Comparison of ENCODE assay signal across 8 cellular contexts in genomic region chr21:46229133-46229922, GRCh38. TPM values are rescaled to one million over a fixed set of nuclear protein-coding genes. Genes with fewer than 3 reads are reported as not detected.
A peak's percentile ranks its signal among the peaks of the same experiment; 100 is the strongest.
DNase-seq lines count a peak whose midpoint lies in the region; ATAC-seq and TF ChIP-seq lines count a peak whose summit lies in the region.

No MANE protein-coding gene starts in this region.

- peaks cover 12 to 41% of the 10 kb centered on the region in 2 donors for H3K4me1 ChIP-seq in adrenal gland (replicated peaks in 1 of 2)

- H3K4me1 Mint-ChIP-seq in immature natural killer cell = peaks cover 68 to 88% of the 10 kb centered on the region in 2 donors

- no peaks in the 10 kb centered on the region for H3K9me3 Mint-ChIP-seq in immature natural killer cell

- peak overlapping the region in 2 of 4 donors; percentile 33 to 94 for H3K4me3 ChIP-seq in adrenal gland

- peaks cover 0 to 13% (median 2%) of the 10 kb centered on the region in 3 donors for H3K27me3 Mint-ChIP-seq in immature natural killer cell (ENCODE audit: low read depth in 3 of 3)

- H3K27me3 ChIP-seq in adrenal gland = no peaks in the 10 kb centered on the region

- H3K27ac ChIP-seq in adrenal gland = peak overlapping the region in 2 of 5 donors; percentile 57 to 66

- H3K4me3 Mint-ChIP-seq in immature natural killer cell = peak overlapping the region; percentile 82 to 96 (median 94)

- WGBS in adrenal gland, 4 donors = 3 to 10% (median 5%) methylated on average over 21 to 71 of the region's 72 CpGs

- peak; percentile 26 to 48 (median 38) for TF ChIP-seq CTCF in adrenal gland (IDR thresholded peaks at IDR 0.05)

- H3K27ac Mint-ChIP-seq in immature natural killer cell = peak overlapping the region; percentile 79 to 95 (median 92)

- intact Hi-C loops in adrenal gland (cut with DNase I) = loop anchor here in 1 of 2 donors (10.0 kb wide), 1 partner anchor 85 kb away; no protein-coding TSS in a partner anchor

- peaks cover 0 to 18% (median 6%) of the 10 kb centered on the region in 3 donors for H3K36me3 Mint-ChIP-seq in immature natural killer cell

- no peaks in the 10 kb centered on the region for H3K9me3 ChIP-seq in adrenal gland (replicated peaks in 1 of 3)

- peak in 4 of 6 experiments; percentile 23 to 75 (median 57) for DNase-seq in stimulated activated naive CD4-positive, alpha-beta T cell (lab: John Stamatoyannopoulos, UW)
- DNase-seq in stimulated activated naive CD4-positive, alpha-beta T cell treated with Interleukin-2 at 50 U/mL for 16 hours (lab: John Stamatoyannopoulos, UW) = no peak
- DNase-seq in NCI-H2171 (lab: John Stamatoyannopoulos, UW) = peak; percentile 50
- peak in 2 of 7 donors; percentile 33 to 56 for DNase-seq in adrenal gland
- no peak for DNase-seq in immature natural killer cell
- DNase-seq in stimulated activated naive CD8-positive, alpha-beta T cell treated with anti-CD3 and anti-CD28 coated beads, Interleukin-15, Interleukin-2, amounts not matched to agents 100 U/mL and 50 U/mL, for 24 hours = no peak
- DNase-seq in GF-D8 (lab: John Stamatoyannopoulos, UW) = no peak

- no peak for TF ChIP-seq POLR2A in adrenal gland (IDR thresholded peaks at IDR 0.05)

- peak; percentile 23 for ATAC-seq in HG02759 (IDR thresholded peaks at IDR 0.05; ENCODE audit: unreplicated experiment)
- peak; percentile 28 for ATAC-seq in stimulated activated naive CD8-positive, alpha-beta T cell treated with anti-CD3 and anti-CD28 coated beads, Interleukin-15, Interleukin-2, amounts not matched to agents 100 U/mL and 50 U/mL, for 24 hours

- peaks cover 0 to 8% of the 10 kb centered on the region in 2 donors for H3K36me3 ChIP-seq in adrenal gland (replicated peaks in 1 of 2)

RNA-seq across cellular contexts. Expression of gene LSS, which starts 0.8 kb away (rescaled TPM):
- total RNA-seq in adrenal gland = 100 to 1,000 TPM in 2 of 8 donors, 10 to 100 TPM in 6; 49.0 to 245 (median 79.8) TPM
- 100 to 1,000 TPM in 1 of 3 donors, 10 to 100 TPM in 2; 46.3 to 132 (median 49.9) TPM for polyA plus RNA-seq in adrenal gland
- 10 to 100 TPM; 11.3 to 26.2 (median 13.9) TPM for polyA plus RNA-seq in immature natural killer cell

RNA-seq across cellular contexts. Expression of gene SPATC1L, which starts 45.1 kb away (rescaled TPM):
- total RNA-seq in adrenal gland = 10 to 100 TPM in 7 of 8 donors, 1 to 10 TPM in 1; 8.4 to 58.5 (median 25.3) TPM
- polyA plus RNA-seq in adrenal gland (10 to 100 TPM; 12.8 to 91.5 (median 51.5) TPM), immature natural killer cell (10 to 100 TPM in 1 of 3 donors, 1 to 10 TPM in 2; 6.2 to 10.8 (median 9.4) TPM)

RNA-seq across cellular contexts. Expression of gene MCM3AP, which starts 56.1 kb away (rescaled TPM):
- total RNA-seq in adrenal gland = 10 to 100 TPM; 61.0 to 88.4 (median 72.3) TPM
- 10 to 100 TPM; 34.8 to 89.4 (median 71.3) TPM for polyA plus RNA-seq in adrenal gland
- 10 to 100 TPM; 25.9 to 55.3 (median 28.5) TPM for polyA plus RNA-seq in immature natural killer cell

RNA-seq across cellular contexts. Expression of gene YBEY, which starts 56.8 kb away (rescaled TPM):
- 10 to 100 TPM in 6 of 8 donors, 1 to 10 TPM in 2; 4.0 to 17.5 (median 14.8) TPM for total RNA-seq in adrenal gland
- polyA plus RNA-seq in adrenal gland = 10 to 100 TPM; 16.4 to 46.0 (median 24.8) TPM
- 10 to 100 TPM; 14.2 to 23.5 (median 22.1) TPM for polyA plus RNA-seq in immature natural killer cell

Comparison
In these comparisons a context has a peak if more than half of its experiments do, and no peak if none do; other contexts are left out.
1. DNase-seq: peak in stimulated activated naive CD4-positive, alpha-beta T cell (4 of 6) and NCI-H2171 (single experiment); none in stimulated activated naive CD4-positive, alpha-beta T cell treated with Interleukin-2 at 50 U/mL for 16 hours (single experiment), immature natural killer cell (0 of 3), stimulated activated naive CD8-positive, alpha-beta T cell treated with anti-CD3 and anti-CD28 coated beads, Interleukin-15, Interleukin-2, amounts not matched to agents 100 U/mL and 50 U/mL, for 24 hours (single experiment) and GF-D8 (single experiment).